1 cellular context compared by ENCODE assay signal in the genomic region with DNA sequence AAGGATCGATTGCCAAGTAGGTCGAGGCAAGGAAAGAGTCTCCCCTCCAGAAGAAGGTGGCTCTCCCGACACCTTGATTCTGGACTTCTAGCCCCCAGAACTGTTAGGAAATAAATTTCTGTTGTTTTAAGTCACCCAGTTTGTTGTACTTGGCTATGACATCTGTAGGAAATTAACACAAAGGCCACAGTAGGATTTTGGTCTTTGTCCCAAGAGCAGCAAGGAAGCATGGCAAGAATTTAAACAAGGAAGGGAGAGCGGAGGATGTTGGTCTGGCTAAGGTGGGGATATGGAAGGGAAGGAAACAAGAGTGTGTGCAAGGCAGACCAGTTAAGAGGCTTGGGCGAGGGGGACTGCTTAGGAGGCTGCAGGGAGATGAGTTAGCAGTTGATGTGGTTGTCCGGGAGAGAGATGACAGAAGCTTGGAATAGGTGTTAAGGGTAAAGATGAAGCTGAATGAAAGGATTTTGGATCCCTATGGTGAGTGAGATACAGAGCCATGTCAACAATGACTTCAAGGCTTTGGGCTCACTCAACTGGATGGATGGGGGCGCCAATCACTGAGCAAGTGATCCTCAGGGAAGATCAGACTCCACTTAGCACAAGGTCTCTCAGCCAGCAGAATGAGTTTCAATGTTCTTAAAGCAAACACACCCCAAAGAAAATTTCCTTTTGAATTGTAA.
TF ChIP-seq lines count a peak whose summit lies in the region.

No MANE protein-coding gene starts in this region.

TF ChIP-seq in WTC11, 78 proteins besides CTCF, POLR2A, EP300 and RAD21 (continued from another document):
- TF ChIP-seq, protein P1, sequence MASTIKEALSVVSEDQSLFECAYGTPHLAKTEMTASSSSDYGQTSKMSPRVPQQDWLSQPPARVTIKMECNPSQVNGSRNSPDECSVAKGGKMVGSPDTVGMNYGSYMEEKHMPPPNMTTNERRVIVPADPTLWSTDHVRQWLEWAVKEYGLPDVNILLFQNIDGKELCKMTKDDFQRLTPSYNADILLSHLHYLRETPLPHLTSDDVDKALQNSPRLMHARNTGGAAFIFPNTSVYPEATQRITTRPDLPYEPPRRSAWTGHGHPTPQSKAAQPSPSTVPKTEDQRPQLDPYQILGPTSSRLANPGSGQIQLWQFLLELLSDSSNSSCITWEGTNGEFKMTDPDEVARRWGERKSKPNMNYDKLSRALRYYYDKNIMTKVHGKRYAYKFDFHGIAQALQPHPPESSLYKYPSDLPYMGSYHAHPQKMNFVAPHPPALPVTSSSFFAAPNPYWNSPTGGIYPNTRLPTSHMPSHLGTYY (CRISPR knock-in tag; IDR thresholded peaks at IDR 0.05): no peak
- TF ChIP-seq ZNF423 (CRISPR knock-in tag; IDR thresholded peaks at IDR 0.05): no peak
- TF ChIP-seq ZNF396 (CRISPR knock-in tag; IDR thresholded peaks at IDR 0.05; ENCODE audit: borderline replicate concordance): no peak
